Comparison of ENCODE assay signal across 11 cellular contexts in the genomic region with DNA sequence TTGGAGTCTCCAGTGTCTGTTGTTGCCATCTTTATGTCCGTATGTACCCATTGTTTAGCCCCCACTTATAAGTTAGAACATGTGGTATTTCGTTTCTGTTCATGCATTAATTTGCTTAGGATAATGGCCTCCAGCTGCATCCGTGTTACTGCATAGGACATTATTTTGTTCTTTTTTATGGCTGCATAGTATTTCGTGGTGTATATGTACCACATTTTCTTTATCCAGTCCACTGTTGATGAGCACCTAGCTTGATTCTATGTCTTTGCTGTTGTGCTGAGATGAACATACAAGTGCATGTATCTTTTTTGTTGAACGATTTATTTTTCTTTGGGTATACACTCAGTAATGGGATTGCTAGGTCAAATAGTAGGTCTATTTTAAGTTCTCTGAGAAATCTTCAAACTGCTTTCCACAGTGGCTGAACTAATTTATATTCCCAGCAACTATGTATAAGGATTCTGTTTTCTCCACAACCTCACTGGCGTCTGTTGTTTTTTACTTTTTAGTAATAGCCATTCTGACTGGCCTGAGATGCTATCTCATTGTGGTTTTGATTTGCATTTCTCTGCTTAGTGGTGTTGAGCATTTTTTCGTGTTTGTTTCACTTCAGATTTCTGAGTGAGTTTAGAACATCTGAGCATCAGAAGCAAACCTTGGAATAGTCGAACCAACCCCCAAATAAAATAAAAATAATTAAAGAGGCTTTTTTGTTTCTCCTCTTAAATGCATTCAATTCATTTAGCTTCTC.
DNase-seq lines count a peak whose midpoint lies in the region; ATAC-seq and TF ChIP-seq lines count a peak whose summit lies in the region.
"Had no signal": no experiment of that assay in that cellular context is flagged by ENCODE, and none has a peak within 500 bp of the region (broad histone marks: within the 10 kb centered on the region; RNA-seq: fewer than 3 reads in every experiment).

No MANE protein-coding gene starts in this region.

- no peak for TF ChIP-seq CTCF in gastroesophageal sphincter (IDR thresholded peaks at IDR 0.05)

- CTCF ChIA-PET in activated CD8-positive, alpha-beta T cell treated with anti-CD3 and anti-CD28 coated beads, Interleukin-2, amount 10 ng/mL, durations not matched to agents 7 days and 5 days (lab: Charles Lee), result interaction anchor here (0.7 kb wide), 1 partner anchor 285 kb away, joined by 3 read pairs; no protein-coding TSS in a partner anchor

- no peak overlapping the region for H3K4me3 ChIP-seq in gastroesophageal sphincter
- H3K4me3 ChIP-seq: SK-N-MC had no signal

- DNase-seq in EL, result peak; percentile 18
- no peak for DNase-seq in GM19238 (ENCODE audit: insufficient read length, low spot score)
- DNase-seq in activated CD8-positive, alpha-beta T cell treated with anti-CD3 and anti-CD28 coated beads, Interleukin-2, amount 10 ng/mL, durations not matched to agents 7 days and 5 days, result no peak
- no peak for DNase-seq in erythroblast (lab: John Stamatoyannopoulos, UW)
- DNase-seq: activated CD4-positive, alpha-beta T cell treated with anti-CD3 and anti-CD28 coated beads for 36 hours; activated effector memory CD4-positive, alpha-beta T cell treated with Interleukin-2 at 50 U/mL for 16 hours had no signal

- no peak overlapping the region for H3K27ac Mint-ChIP-seq in activated CD8-positive, alpha-beta T cell treated with anti-CD3 and anti-CD28 coated beads, Interleukin-2, amount 10 ng/mL, durations not matched to agents 7 days and 5 days
- H3K27ac Mint-ChIP-seq: activated CD4-positive, alpha-beta T cell treated with anti-CD3 and anti-CD28 coated beads for 36 hours had no signal

- TF ChIP-seq EP300 in gastroesophageal sphincter (IDR thresholded peaks at IDR 0.05), result no peak

- H3K4me1 ChIP-seq in gastroesophageal sphincter, result no peaks in the 10 kb centered on the region

- no peak overlapping the region for H3K4me3 Mint-ChIP-seq in activated CD8-positive, alpha-beta T cell treated with anti-CD3 and anti-CD28 coated beads, Interleukin-2, amount 10 ng/mL, durations not matched to agents 7 days and 5 days
- H3K4me3 Mint-ChIP-seq: activated CD4-positive, alpha-beta T cell treated with anti-CD3 and anti-CD28 coated beads for 36 hours had no signal

- ATAC-seq in GM19452 (IDR thresholded peaks at IDR 0.05; ENCODE audit: unreplicated experiment) (peak; percentile 83), HG02759 (IDR thresholded peaks at IDR 0.05; ENCODE audit: unreplicated experiment) (peak; percentile 85), HG03457 (IDR thresholded peaks at IDR 0.05; ENCODE audit: unreplicated experiment) (peak; percentile 80), gastroesophageal sphincter (no peak)
- ATAC-seq in activated CD8-positive, alpha-beta T cell treated with anti-CD3 and anti-CD28 coated beads, Interleukin-2, amount 10 ng/mL, durations not matched to agents 7 days and 5 days, result no peak
- ATAC-seq: activated CD4-positive, alpha-beta T cell treated with anti-CD3 and anti-CD28 coated beads for 36 hours had no signal

- H3K9me3 ChIP-seq in gastroesophageal sphincter, result no peaks in the 10 kb centered on the region

- no peaks in the 10 kb centered on the region for H3K9me3 Mint-ChIP-seq in activated CD8-positive, alpha-beta T cell treated with anti-CD3 and anti-CD28 coated beads, Interleukin-2, amount 10 ng/mL, durations not matched to agents 7 days and 5 days (ENCODE audit: insufficient read depth)

- 88 to 92% methylated on average over 7 to 8 of the region's 8 CpGs for WGBS in gastroesophageal sphincter (ENCODE audit: low coverage in 1 of 2), 2 donors

- peaks cover 2% of the 10 kb centered on the region for H3K4me1 Mint-ChIP-seq in activated CD8-positive, alpha-beta T cell treated with anti-CD3 and anti-CD28 coated beads, Interleukin-2, amount 10 ng/mL, durations not matched to agents 7 days and 5 days (ENCODE audit: low read depth)
- H3K4me1 Mint-ChIP-seq: activated CD4-positive, alpha-beta T cell treated with anti-CD3 and anti-CD28 coated beads for 36 hours had no signal

- H3K27ac ChIP-seq in gastroesophageal sphincter, result no peak overlapping the region
- H3K27ac ChIP-seq: SK-N-MC had no signal

- no peaks in the 10 kb centered on the region for H3K27me3 Mint-ChIP-seq in activated CD8-positive, alpha-beta T cell treated with anti-CD3 and anti-CD28 coated beads, Interleukin-2, amount 10 ng/mL, durations not matched to agents 7 days and 5 days (ENCODE audit: low read depth)
- H3K27me3 Mint-ChIP-seq: activated CD4-positive, alpha-beta T cell treated with anti-CD3 and anti-CD28 coated beads for 36 hours had no signal

- H3K36me3 ChIP-seq in gastroesophageal sphincter, result no peaks in the 10 kb centered on the region

- H3K27me3 ChIP-seq in gastroesophageal sphincter, result no peaks in the 10 kb centered on the region

- H3K36me3 Mint-ChIP-seq in activated CD8-positive, alpha-beta T cell treated with anti-CD3 and anti-CD28 coated beads, Interleukin-2, amount 10 ng/mL, durations not matched to agents 7 days and 5 days (ENCODE audit: low read depth), result no peaks in the 10 kb centered on the region

- no peak for TF ChIP-seq POLR2A in gastroesophageal sphincter (IDR thresholded peaks at IDR 0.05)
- no peak for TF ChIP-seq POLR2A in erythroblast (IDR thresholded peaks at IDR 0.05; ENCODE audit: low read length)

- POLR2A ChIA-PET in activated CD8-positive, alpha-beta T cell treated with anti-CD3 and anti-CD28 coated beads, Interleukin-2, amount 10 ng/mL, durations not matched to agents 7 days and 5 days (lab: Charles Lee), result no interaction called here

Comparison
In these comparisons a context has a peak if more than half of its experiments do, and no peak if none do; other contexts are left out.
1. ATAC-seq: peak in GM19452 (single experiment), HG02759 (single experiment) and HG03457 (single experiment); none in activated CD8-positive, alpha-beta T cell treated with anti-CD3 and anti-CD28 coated beads, Interleukin-2, amount 10 ng/mL, durations not matched to agents 7 days and 5 days (single experiment) and gastroesophageal sphincter (single experiment).